Comparison of ENCODE assay signal across 1 cellular context in genomic region chr5:139296862-139297326, GRCh38.
TF ChIP-seq lines count a peak whose summit lies in the region.

No MANE protein-coding gene starts in this region.

TF ChIP-seq in HEK293, 187 proteins besides CTCF, POLR2A, EP300 and RAD21 (continued from another document):
- TF ChIP-seq, protein P1, sequence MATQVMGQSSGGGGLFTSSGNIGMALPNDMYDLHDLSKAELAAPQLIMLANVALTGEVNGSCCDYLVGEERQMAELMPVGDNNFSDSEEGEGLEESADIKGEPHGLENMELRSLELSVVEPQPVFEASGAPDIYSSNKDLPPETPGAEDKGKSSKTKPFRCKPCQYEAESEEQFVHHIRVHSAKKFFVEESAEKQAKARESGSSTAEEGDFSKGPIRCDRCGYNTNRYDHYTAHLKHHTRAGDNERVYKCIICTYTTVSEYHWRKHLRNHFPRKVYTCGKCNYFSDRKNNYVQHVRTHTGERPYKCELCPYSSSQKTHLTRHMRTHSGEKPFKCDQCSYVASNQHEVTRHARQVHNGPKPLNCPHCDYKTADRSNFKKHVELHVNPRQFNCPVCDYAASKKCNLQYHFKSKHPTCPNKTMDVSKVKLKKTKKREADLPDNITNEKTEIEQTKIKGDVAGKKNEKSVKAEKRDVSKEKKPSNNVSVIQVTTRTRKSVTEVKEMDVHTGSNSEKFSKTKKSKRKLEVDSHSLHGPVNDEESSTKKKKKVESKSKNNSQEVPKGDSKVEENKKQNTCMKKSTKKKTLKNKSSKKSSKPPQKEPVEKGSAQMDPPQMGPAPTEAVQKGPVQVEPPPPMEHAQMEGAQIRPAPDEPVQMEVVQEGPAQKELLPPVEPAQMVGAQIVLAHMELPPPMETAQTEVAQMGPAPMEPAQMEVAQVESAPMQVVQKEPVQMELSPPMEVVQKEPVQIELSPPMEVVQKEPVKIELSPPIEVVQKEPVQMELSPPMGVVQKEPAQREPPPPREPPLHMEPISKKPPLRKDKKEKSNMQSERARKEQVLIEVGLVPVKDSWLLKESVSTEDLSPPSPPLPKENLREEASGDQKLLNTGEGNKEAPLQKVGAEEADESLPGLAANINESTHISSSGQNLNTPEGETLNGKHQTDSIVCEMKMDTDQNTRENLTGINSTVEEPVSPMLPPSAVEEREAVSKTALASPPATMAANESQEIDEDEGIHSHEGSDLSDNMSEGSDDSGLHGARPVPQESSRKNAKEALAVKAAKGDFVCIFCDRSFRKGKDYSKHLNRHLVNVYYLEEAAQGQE (tag by site-specific recombination; IDR thresholded peaks at IDR 0.05): peak; percentile 64; the same call in 1 of the 2 replicates
- TF ChIP-seq SP3 (tag by site-specific recombination; IDR thresholded peaks at IDR 0.05) (0 out of 2 replicates have a peak, but pooled peaks have one; percentile 13), ZNF837 (tag by site-specific recombination; IDR thresholded peaks at IDR 0.05) (no peak), ZNF664 (tag by site-specific recombination; IDR thresholded peaks at IDR 0.05) (peak; percentile 66; the same call in 1 of the 2 replicates), ZNF600 (tag by site-specific recombination; IDR thresholded peaks at IDR 0.05) (peak; percentile 99), ZSCAN4 (tag by site-specific recombination; IDR thresholded peaks at IDR 0.05) (no peak), SCRT1 (tag by site-specific recombination; IDR thresholded peaks at IDR 0.05; ENCODE audit: borderline replicate concordance) (peak; percentile 96), ZNF2 (tag by site-specific recombination; IDR thresholded peaks at IDR 0.05) (peak; percentile 21; the same call in 1 of the 2 replicates), ZNF133 (tag by site-specific recombination; IDR thresholded peaks at IDR 0.05) (no peak), SALL2 (tag by site-specific recombination; IDR thresholded peaks at IDR 0.05; ENCODE audit: borderline replicate concordance) (no peak), ZNF223 (tag by site-specific recombination; IDR thresholded peaks at IDR 0.05) (no peak)
- TF ChIP-seq, protein P2, sequence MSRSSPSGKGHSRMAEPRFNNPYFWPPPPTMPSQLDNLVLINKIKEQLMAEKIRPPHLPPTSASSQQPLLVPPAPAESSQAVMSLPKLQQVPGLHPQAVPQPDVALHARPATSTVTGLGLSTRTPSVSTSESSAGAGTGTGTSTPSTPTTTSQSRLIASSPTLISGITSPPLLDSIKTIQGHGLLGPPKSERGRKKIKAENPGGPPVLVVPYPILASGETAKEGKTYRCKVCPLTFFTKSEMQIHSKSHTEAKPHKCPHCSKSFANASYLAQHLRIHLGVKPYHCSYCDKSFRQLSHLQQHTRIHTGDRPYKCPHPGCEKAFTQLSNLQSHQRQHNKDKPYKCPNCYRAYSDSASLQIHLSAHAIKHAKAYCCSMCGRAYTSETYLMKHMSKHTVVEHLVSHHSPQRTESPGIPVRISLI (tag by site-specific recombination; IDR thresholded peaks at IDR 0.05): peak; percentile 61; the same call in 1 of the 2 replicates
